In the genomic region with DNA sequence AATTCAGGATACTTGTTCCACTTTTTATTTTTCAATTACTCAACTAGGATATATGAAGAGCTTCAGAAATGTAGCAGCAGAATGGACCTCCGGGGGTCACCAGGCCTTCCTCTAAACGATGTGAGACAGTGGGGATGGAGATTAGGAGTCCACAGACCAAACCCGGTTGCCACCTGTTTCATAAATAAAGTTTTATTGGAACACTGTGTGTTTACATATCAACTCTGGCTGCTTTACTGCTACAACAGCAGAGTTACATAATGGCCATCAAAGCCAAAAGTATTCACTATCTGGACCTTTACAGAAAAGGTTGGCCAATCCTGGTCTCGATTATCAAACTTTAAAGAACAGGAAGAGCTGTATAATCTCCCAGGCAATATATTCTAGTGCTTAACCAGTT, we compare ENCODE assay signal across 19 cellular contexts. TPM values are rescaled to one million over a fixed set of nuclear protein-coding genes. Genes with fewer than 3 reads are reported as not detected.
"Had no signal": no experiment of that assay in that cellular context is flagged by ENCODE, and none has a peak within 500 bp of the region (broad histone marks: within the 10 kb centered on the region; RNA-seq: fewer than 3 reads in every experiment).

No MANE protein-coding gene starts in this region.

- H3K36me3 Mint-ChIP-seq: immature natural killer cell; naive thymus-derived CD8-positive, alpha-beta T cell; stimulated activated naive B cell treated with anti-CD40 and anti-IgM and Interleukin-4, amounts not matched to agents 10 μg/mL and 1 μg/mL and 100 μg/mL, for 72 hours had no signal

- H3K4me3 Mint-ChIP-seq: dendritic cell treated with granulocyte-macrophage colony-stimulating factor and Interleukin-4, amounts not matched to agents 40 ng/mL and 50 ng/mL, for 4 days; effector memory CD8-positive, alpha-beta T cell; immature natural killer cell; naive thymus-derived CD8-positive, alpha-beta T cell; stimulated activated naive B cell treated with anti-CD40 and anti-IgM and Interleukin-4, amounts not matched to agents 10 μg/mL and 1 μg/mL and 100 μg/mL, for 72 hours; stimulated activated naive CD8-positive, alpha-beta T cell treated with anti-CD3 and anti-CD28 coated beads, Interleukin-15, amount 100 ng/mL, for 72 hours had no signal

- H3K4me1 Mint-ChIP-seq: immature natural killer cell; naive thymus-derived CD8-positive, alpha-beta T cell; stimulated activated naive CD8-positive, alpha-beta T cell treated with anti-CD3 and anti-CD28 coated beads, Interleukin-15, amount 100 ng/mL, for 72 hours had no signal

- H3K27me3 ChIP-seq: neutrophil, right atrium auricular region, sigmoid colon, testis, tibial nerve had no signal

- H3K27ac Mint-ChIP-seq: dendritic cell treated with granulocyte-macrophage colony-stimulating factor and Interleukin-4, amounts not matched to agents 40 ng/mL and 50 ng/mL, for 4 days; effector memory CD8-positive, alpha-beta T cell; immature natural killer cell; naive thymus-derived CD8-positive, alpha-beta T cell; stimulated activated naive B cell treated with anti-CD40 and anti-IgM and Interleukin-4, amounts not matched to agents 10 μg/mL and 1 μg/mL and 100 μg/mL, for 72 hours; stimulated activated naive CD8-positive, alpha-beta T cell treated with anti-CD3 and anti-CD28 coated beads, Interleukin-15, amount 100 ng/mL, for 72 hours had no signal

- H3K36me3 ChIP-seq: esophagus muscularis mucosa, gastroesophageal sphincter, neutrophil, right atrium auricular region, sigmoid colon, tibial nerve had no signal

- ATAC-seq: effector memory CD8-positive, alpha-beta T cell; gastroesophageal sphincter; left cardiac atrium; naive thymus-derived CD8-positive, alpha-beta T cell; stimulated activated naive B cell treated with anti-CD40 and anti-IgM and Interleukin-4, amounts not matched to agents 10 μg/mL and 1 μg/mL and 100 μg/mL, for 72 hours; stimulated activated naive CD8-positive, alpha-beta T cell treated with anti-CD3 and anti-CD28 coated beads, Interleukin-15, amount 100 ng/mL, for 72 hours had no signal

- H3K4me3 ChIP-seq: esophagus muscularis mucosa, gastroesophageal sphincter, right atrium auricular region, sigmoid colon, skin epidermis, testis, tibial nerve had no signal

- H3K27ac ChIP-seq: epithelial cell of prostate, esophagus muscularis mucosa, gastroesophageal sphincter, neutrophil, right atrium auricular region, sigmoid colon, skin epidermis, testis, tibial nerve had no signal

- H3K27me3 Mint-ChIP-seq: dendritic cell treated with granulocyte-macrophage colony-stimulating factor and Interleukin-4, amounts not matched to agents 40 ng/mL and 50 ng/mL, for 4 days; stimulated activated naive B cell treated with anti-CD40 and anti-IgM and Interleukin-4, amounts not matched to agents 10 μg/mL and 1 μg/mL and 100 μg/mL, for 72 hours; stimulated activated naive CD8-positive, alpha-beta T cell treated with anti-CD3 and anti-CD28 coated beads, Interleukin-15, amount 100 ng/mL, for 72 hours had no signal

- H3K4me1 ChIP-seq: esophagus muscularis mucosa, gastroesophageal sphincter, right atrium auricular region, sigmoid colon, tibial nerve had no signal

- DNase-seq: effector memory CD8-positive, alpha-beta T cell; immature natural killer cell; left cardiac atrium; naive thymus-derived CD8-positive, alpha-beta T cell; posterior cingulate gyrus; sigmoid colon; stimulated activated CD4-positive, alpha-beta T cell treated with anti-CD3 and anti-CD28 coated beads, Interleukin-2, amount 100 ng/mL, for 24 hours; stimulated activated CD4-positive, alpha-beta T cell treated with anti-CD3 and anti-CD28 coated beads, Interleukin-4, amount 100 ng/mL, for 4 hours; stimulated activated naive B cell treated with anti-CD40 and anti-IgM and Interleukin-4, amounts not matched to agents 10 μg/mL and 1 μg/mL and 100 μg/mL, for 72 hours; stimulated activated naive CD8-positive, alpha-beta T cell treated with anti-CD3 and anti-CD28 coated beads, Interleukin-15, amount 100 ng/mL, for 72 hours; testis had no signal

- H3K9me3 Mint-ChIP-seq: dendritic cell treated with granulocyte-macrophage colony-stimulating factor and Interleukin-4, amounts not matched to agents 40 ng/mL and 50 ng/mL, for 4 days; effector memory CD8-positive, alpha-beta T cell; naive thymus-derived CD8-positive, alpha-beta T cell; stimulated activated naive B cell treated with anti-CD40 and anti-IgM and Interleukin-4, amounts not matched to agents 10 μg/mL and 1 μg/mL and 100 μg/mL, for 72 hours; stimulated activated naive CD8-positive, alpha-beta T cell treated with anti-CD3 and anti-CD28 coated beads, Interleukin-15, amount 100 ng/mL, for 72 hours had no signal

- H3K9me3 ChIP-seq: esophagus muscularis mucosa, gastroesophageal sphincter, neutrophil, right atrium auricular region, sigmoid colon, testis, tibial nerve had no signal

RNA-seq across cellular contexts. Expression of gene RAPGEF5, which starts 30.8 kb away (rescaled TPM):
- total RNA-seq: naive thymus-derived CD8-positive, alpha-beta T cell had no signal
